Comparison of ENCODE assay signal across 13 cellular contexts in the genomic region with DNA sequence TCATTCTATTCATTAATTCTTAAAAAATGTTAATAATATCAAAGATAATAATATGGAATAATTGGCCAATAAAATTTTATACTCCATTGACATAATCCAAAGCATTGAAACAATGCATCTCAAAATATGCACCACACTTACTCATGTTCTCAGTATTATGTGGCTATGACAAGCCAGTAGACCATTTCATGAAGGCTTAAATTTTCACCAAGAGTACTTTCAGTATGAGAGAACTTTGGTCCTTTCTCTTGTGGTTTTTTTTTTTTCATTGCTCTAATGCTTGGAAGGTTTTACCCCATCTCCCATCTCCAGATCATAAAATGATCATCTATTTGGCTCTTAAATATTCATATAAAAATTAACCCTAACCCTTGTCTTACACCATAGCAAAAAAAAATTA. TPM values are rescaled to one million over a fixed set of nuclear protein-coding genes. Genes with fewer than 3 reads are reported as not detected.
DNase-seq lines count a peak whose midpoint lies in the region; ATAC-seq and TF ChIP-seq lines count a peak whose summit lies in the region.
"Had no signal": no experiment of that assay in that cellular context is flagged by ENCODE, and none has a peak within 500 bp of the region (broad histone marks: within the 10 kb centered on the region; RNA-seq: fewer than 3 reads in every experiment).

No MANE protein-coding gene starts in this region.

- DNase-seq in GM19238 (ENCODE audit: insufficient read length, low spot score) (peak; percentile 2), NCI-H2196 (lab: John Stamatoyannopoulos, UW; ENCODE audit: unreplicated experiment) (no peak), NCI-H345 (lab: John Stamatoyannopoulos, UW) (no peak), upper lobe of left lung (no peak)
- no peak for DNase-seq in stimulated activated CD4-positive, alpha-beta T cell treated with anti-CD3 and anti-CD28 coated beads, Interleukin-12 subunit alpha, Interleukin-12 subunit beta, amount 100 ng/mL, for 4 hours
- DNase-seq: effector memory CD8-positive, alpha-beta T cell; left colon; NCI-H1048; NCI-H446 treated with DMSO at 0.1 percent for 48 hours had no signal

- no peak for TF ChIP-seq POLR2A in upper lobe of left lung (IDR thresholded peaks at IDR 0.05)

- peaks cover 0 to 5% (median 0%) of the 10 kb centered on the region in 4 donors for H3K4me1 ChIP-seq in upper lobe of left lung
- H3K4me1 ChIP-seq: neural progenitor cell had no signal

- no peaks in the 10 kb centered on the region for H3K9me3 ChIP-seq in upper lobe of left lung

- ATAC-seq in GM18499 (IDR thresholded peaks at IDR 0.05; ENCODE audit: insufficient read depth, unreplicated experiment) = peak; percentile 69
- peak; percentile 99 for ATAC-seq in HG02610 (IDR thresholded peaks at IDR 0.05; ENCODE audit: unreplicated experiment)
- peak; percentile 97 for ATAC-seq in HG03378 (IDR thresholded peaks at IDR 0.05; ENCODE audit: unreplicated experiment)
- ATAC-seq in upper lobe of left lung (ENCODE audit: low FRiP score in 2 of 2) = no peak
- ATAC-seq: effector memory CD8-positive, alpha-beta T cell; left colon had no signal

- TF ChIP-seq EP300 in upper lobe of left lung (IDR thresholded peaks at IDR 0.05) = no peak

- no peaks in the 10 kb centered on the region for H3K27me3 ChIP-seq in upper lobe of left lung
- H3K27me3 ChIP-seq: neural progenitor cell had no signal

- no peak for TF ChIP-seq CTCF in upper lobe of left lung (IDR thresholded peaks at IDR 0.05)

- H3K4me3 ChIP-seq in upper lobe of left lung = no peak overlapping the region
- H3K4me3 ChIP-seq: neural progenitor cell had no signal

- H3K36me3 ChIP-seq in upper lobe of left lung = no peaks in the 10 kb centered on the region
- H3K36me3 ChIP-seq: neural progenitor cell had no signal

- no peak overlapping the region for H3K27ac ChIP-seq in upper lobe of left lung
- H3K27ac ChIP-seq: neural progenitor cell had no signal

RNA-seq across cellular contexts. Expression of gene TMEM140, which starts 45.5 kb away (rescaled TPM):
- 10 to 100 TPM; 25.2 to 59.2 (median 32.4) TPM for total RNA-seq in upper lobe of left lung

Comparison
In these comparisons a context has a peak if more than half of its experiments do, and no peak if none do; other contexts are left out.
1. ATAC-seq: peak in GM18499 (single experiment), HG02610 (single experiment) and HG03378 (single experiment); none in upper lobe of left lung (0 of 2).